Comparison of ENCODE assay signal across 19 cellular contexts in the genomic region with DNA sequence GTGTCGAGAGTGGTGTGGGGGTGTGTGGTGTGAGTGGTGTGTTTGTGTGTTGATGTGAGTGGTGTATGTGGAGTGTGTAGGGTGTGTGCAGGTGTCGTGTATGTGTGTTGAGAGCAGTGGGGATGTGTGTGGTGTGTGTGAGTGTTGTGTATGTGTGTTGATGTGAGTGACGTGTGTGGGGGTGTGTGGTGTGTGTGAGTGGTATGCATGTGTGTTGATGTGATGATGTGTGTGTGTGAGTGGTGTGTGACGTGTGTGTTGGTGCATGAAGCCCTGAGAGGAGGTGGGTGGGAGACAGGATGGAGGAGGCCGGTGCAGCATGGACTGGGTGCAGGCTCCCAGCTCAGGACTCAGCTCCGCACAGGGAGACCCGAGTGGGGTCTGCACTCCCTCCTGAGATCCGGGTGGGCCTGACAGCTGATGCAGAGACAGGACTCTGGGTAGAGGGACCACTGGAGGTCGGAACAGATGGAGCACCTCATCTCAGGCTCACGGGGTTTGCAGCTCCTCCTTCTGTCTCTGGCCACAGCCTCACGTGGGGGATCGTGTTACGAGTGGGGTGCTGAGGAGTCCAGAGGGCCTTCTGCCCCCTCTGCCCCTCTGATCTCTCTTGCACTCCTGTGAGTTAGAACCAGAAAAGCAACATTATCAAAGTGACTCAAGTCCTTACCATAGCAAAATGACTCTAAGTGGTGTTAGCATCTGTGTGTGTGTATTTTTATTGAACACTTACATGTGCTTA.
"Had no signal": no experiment of that assay in that cellular context is flagged by ENCODE, and none has a peak within 500 bp of the region (broad histone marks: within the 10 kb centered on the region; RNA-seq: fewer than 3 reads in every experiment).

No MANE protein-coding gene starts in this region.

- DNase-seq: activated CD4-positive, alpha-beta T cell treated with anti-CD3 and anti-CD28 coated beads for 1 hour; activated CD4-positive, alpha-beta T cell treated with anti-CD3 and anti-CD28 coated beads, Interleukin-2, amount 50 U/mL, for 48 hours; activated effector memory CD4-positive, alpha-beta T cell treated with anti-CD3 and anti-CD28 coated beads, Interleukin-2, amount 50 U/mL, for 16 hours; activated T-cell treated with anti-CD3 and anti-CD28 coated beads, Interleukin-2, amount 50 U/mL, for 4 hours; aorta; colonic mucosa; effector CD8-positive, alpha-beta T cell; left ventricle myocardium inferior; mesendoderm; SW 1271 had no signal

- H3K9me3 ChIP-seq: colonic mucosa, left ventricle myocardium inferior had no signal

- H3K4me3 Mint-ChIP-seq: activated naive CD8-positive, alpha-beta T cell; activated T-cell treated with anti-CD3 and anti-CD28 coated beads, Interleukin-2, amount 50 U/mL, for 4 hours; neural progenitor cell; T-helper 2 cell treated with Interferon-gamma antibody and Interleukin-4, amounts not matched to agents 5 μg/mL and 100 μg/mL, for 36 hours; type B pancreatic cell had no signal

- H3K79me2 ChIP-seq: parathyroid adenoma had no signal

- H3K4me1 ChIP-seq: colonic mucosa, left ventricle myocardium inferior, parathyroid adenoma had no signal

- H3K27ac Mint-ChIP-seq: activated naive CD8-positive, alpha-beta T cell; neural progenitor cell; T-helper 2 cell treated with Interferon-gamma antibody and Interleukin-4, amounts not matched to agents 5 μg/mL and 100 μg/mL, for 36 hours; type B pancreatic cell had no signal

- H3K9ac ChIP-seq: neural progenitor cell, parathyroid adenoma had no signal

- H2AFZ ChIP-seq: neural progenitor cell, parathyroid adenoma had no signal

- ATAC-seq: activated T-cell treated with anti-CD3 and anti-CD28 coated beads, Interleukin-2, amount 50 U/mL, for 4 hours had no signal

- H3K27me3 Mint-ChIP-seq: type B pancreatic cell had no signal

- H3K27me3 ChIP-seq: cardiac muscle cell, colonic mucosa, neural progenitor cell had no signal

- H3K36me3 ChIP-seq: cardiac muscle cell, colonic mucosa, left ventricle myocardium inferior, neural progenitor cell had no signal

- FAIRE-seq: frontal cortex, keratinocyte had no signal

- H3K27ac ChIP-seq: cardiac muscle cell, colonic mucosa, left ventricle myocardium inferior, neural progenitor cell, parathyroid adenoma, skin epidermis had no signal

- H3K36me3 Mint-ChIP-seq: activated naive CD8-positive, alpha-beta T cell; neural progenitor cell; type B pancreatic cell had no signal

- H3K4me3 ChIP-seq: cardiac muscle cell, colonic mucosa, left ventricle myocardium inferior, neural progenitor cell, skin epidermis had no signal

- H3K4me2 ChIP-seq: neural progenitor cell had no signal

- H3K9me3 Mint-ChIP-seq: activated T-cell treated with anti-CD3 and anti-CD28 coated beads, Interleukin-2, amount 50 U/mL, for 4 hours; neural progenitor cell; T-helper 2 cell treated with Interferon-gamma antibody and Interleukin-4, amounts not matched to agents 5 μg/mL and 100 μg/mL, for 36 hours; type B pancreatic cell had no signal
